ENCODE assay signal across 9 cellular contexts in genomic region chr5:134070979-134071849, GRCh38. TPM values are rescaled to one million over a fixed set of nuclear protein-coding genes. Genes with fewer than 3 reads are reported as not detected.
DNase-seq lines count a peak whose midpoint lies in the region; ATAC-seq and TF ChIP-seq lines count a peak whose summit lies in the region.
"Had no signal": no experiment of that assay in that cellular context is flagged by ENCODE, and none has a peak within 500 bp of the region (broad histone marks: within the 10 kb centered on the region; RNA-seq: fewer than 3 reads in every experiment).

No MANE protein-coding gene starts in this region.

- ATAC-seq in HG03108 (IDR thresholded peaks at IDR 0.05; ENCODE audit: unreplicated experiment) = no peak

- H3K4me3 ChIP-seq in coronary artery (peak overlapping the region; percentile 69), mucosa of rectum (ENCODE audit: low read length in 2 of 2) (peak overlapping the region; percentile 4 to 48), tibial nerve (peak overlapping the region; percentile 8 to 45 (median 26))

- no peak for TF ChIP-seq POLR2A in tibial nerve (IDR thresholded peaks at IDR 0.05)

- H3K9me3 Mint-ChIP-seq in IgD-negative memory B cell = no peaks in the 10 kb centered on the region

- peaks cover 0 to 9% (median 0%) of the 10 kb centered on the region in 3 donors for H3K4me1 Mint-ChIP-seq in IgD-negative memory B cell

- 16 to 21% methylated on average over 21 to 32 of the region's 42 CpGs for WGBS in tibial nerve, 2 donors

- no peak overlapping the region for H3K27ac Mint-ChIP-seq in IgD-negative memory B cell

- H3K36me3 Mint-ChIP-seq in IgD-negative memory B cell = peaks cover 3% of the 10 kb centered on the region

- H3K27me3 ChIP-seq in mucosa of rectum (ENCODE audit: control insufficient read depth in 2 of 2, insufficient read depth in 2 of 2, low read length in 2 of 2) (peaks cover 7% of the 10 kb centered on the region in 2 donors), tibial nerve (peaks cover 0 to 13% of the 10 kb centered on the region in 2 donors)

- H3K27ac ChIP-seq in coronary artery (no peak overlapping the region), mucosa of rectum (ENCODE audit: low read depth in 2 of 2, low read length in 2 of 2) (no peak overlapping the region), tibial nerve (no peak overlapping the region)

- H3K36me3 ChIP-seq in mucosa of rectum (ENCODE audit: control insufficient read depth in 2 of 2, insufficient read depth in 2 of 2, low read length in 2 of 2) (no peaks in the 10 kb centered on the region), tibial nerve (no peaks in the 10 kb centered on the region)

- peak; percentile 54 for DNase-seq in GM10266 (ENCODE audit: extremely low spot score)
- DNase-seq in coronary artery (ENCODE audit: low spot score) = no peak
- DNase-seq in tibial nerve (ENCODE audit: low spot score in 2 of 2) = no peak
- no peak for DNase-seq in NCI-H2081 (lab: John Stamatoyannopoulos, UW)
- no peak for DNase-seq in middle frontal gyrus (ENCODE audit: extremely low spot score, low spot score)

- peaks cover 8% of the 10 kb centered on the region for H3K27me3 Mint-ChIP-seq in IgD-negative memory B cell

- TF ChIP-seq CTCF in GM10266 (IDR thresholded peaks at IDR 0.05; ENCODE audit: control insufficient read depth, insufficient read depth, low read depth, missing control alignments) = peak; percentile 24
- no peak for TF ChIP-seq CTCF in coronary artery (IDR thresholded peaks at IDR 0.05)
- no peak for TF ChIP-seq CTCF in tibial nerve (IDR thresholded peaks at IDR 0.05)

- peak overlapping the region; percentile 14 to 52 for H3K9ac ChIP-seq in mucosa of rectum (ENCODE audit: low read depth in 1 of 2, low read length in 2 of 2)

- no peaks in the 10 kb centered on the region for H3K9me3 ChIP-seq in mucosa of rectum (ENCODE audit: control insufficient read depth in 2 of 2, low read length in 2 of 2)
- H3K9me3 ChIP-seq in tibial nerve = no peaks in the 10 kb centered on the region

- H3K4me1 ChIP-seq in mucosa of rectum (ENCODE audit: control insufficient read depth in 2 of 2, insufficient read depth in 2 of 2, low read length in 2 of 2) (peaks cover 0 to 5% of the 10 kb centered on the region in 2 donors), tibial nerve (peaks cover 0 to 11% (median 10%) of the 10 kb centered on the region in 4 donors)

- peak overlapping the region in 3 of 4 donors; percentile 57 to 83 (median 80) for H3K4me3 Mint-ChIP-seq in IgD-negative memory B cell

- TF ChIP-seq EP300 in tibial nerve (IDR thresholded peaks at IDR 0.05) = no peak

RNA-seq across cellular contexts. Expression of gene TCF7, which starts 43.3 kb away (rescaled TPM):
- 41.7 TPM for polyA plus RNA-seq in IgD-negative memory B cell
- total RNA-seq in tibial nerve = 10 to 100 TPM in 1 of 4 donors, 1 to 10 TPM in 3; 2.5 to 13.2 (median 6.6) TPM
- total RNA-seq: HT1080 had no signal
